Comparison of ENCODE assay signal across 25 cellular contexts in the genomic region with DNA sequence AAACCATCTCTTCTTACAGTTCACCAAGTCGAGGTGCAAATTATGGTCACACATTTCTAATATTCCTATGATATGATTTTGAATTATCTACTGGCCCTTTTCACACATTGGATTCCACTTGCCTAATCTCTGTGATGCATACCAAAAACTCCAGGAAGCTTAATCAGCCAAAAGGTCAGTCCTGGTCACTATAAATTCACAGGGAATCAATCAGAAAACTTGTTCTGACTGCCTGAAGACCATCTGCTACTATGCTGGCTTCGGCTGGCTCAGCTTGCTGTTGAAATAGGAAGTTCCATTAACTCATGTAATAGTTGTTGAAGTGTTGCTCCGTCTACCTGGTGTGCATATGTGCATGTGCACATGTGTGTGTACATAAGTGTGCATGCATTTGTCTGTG.
DNase-seq lines count a peak whose midpoint lies in the region; ATAC-seq and TF ChIP-seq lines count a peak whose summit lies in the region.
"Had no signal": no experiment of that assay in that cellular context is flagged by ENCODE, and none has a peak within 500 bp of the region (broad histone marks: within the 10 kb centered on the region; RNA-seq: fewer than 3 reads in every experiment).

No MANE protein-coding gene starts in this region.

- peak; percentile 46 for DNase-seq in HS-27A (ENCODE audit: low read depth)
- peak; percentile 5 for DNase-seq in amniotic epithelial cell (ENCODE audit: low read depth)
- DNase-seq in foreskin fibroblast = peak; percentile 12 to 39
- DNase-seq in NCI-H187 treated with DMSO at 0.1 percent for 48 hours (lab: John Stamatoyannopoulos, UW) = no peak
- DNase-seq in globus pallidus (ENCODE audit: low spot score) = no peak
- DNase-seq: Caco-2; CD4-positive, alpha-beta memory T cell; DMS153; GDM1; GOT3; Karpas-422; MM.1S; NCI-H1048; NCI-H1417 treated with DMSO at 0.1 percent for 48 hours; NCI-H1930; NCI-H2227 treated with DMSO at 0.1 percent for 48 hours; NCI-H510A treated with DMSO at 0.1 percent for 48 hours; NCI-H748 treated with DMSO at 0.1 percent for 48 hours; NK-92 treated with Interleukin-12 subunit alpha and Interleukin-12 subunit beta, amount 100 ng/mL, for 24 hours; SIG-M5; SK-N-SH had no signal

- no peak overlapping the region for H3K4me3 ChIP-seq in foreskin fibroblast (ENCODE audit: low read depth in 1 of 2, low read length in 2 of 2)
- H3K4me3 ChIP-seq: BLaER1 treated with 17β-estradiol and CSF1 and Interleukin-3, amounts not matched to agents 10 nM and 100 nM had no signal

- ATAC-seq in esophagus mucosa (no peak), HG03439 (IDR thresholded peaks at IDR 0.05; ENCODE audit: unreplicated experiment) (no peak)
- ATAC-seq: HCT116 had no signal

- TF ChIP-seq CTCF in foreskin fibroblast (IDR thresholded peaks at IDR 0.05; ENCODE audit: low read depth, low read length) = no peak

Comparison
In these comparisons a context has a peak if more than half of its experiments do, and no peak if none do; other contexts are left out.
1. DNase-seq: peak in HS-27A (single experiment), amniotic epithelial cell (single experiment) and foreskin fibroblast (2 of 2); none in NCI-H187 treated with DMSO at 0.1 percent for 48 hours (single experiment) and globus pallidus (single experiment).